16 cellular contexts compared by ENCODE assay signal in the genomic region with DNA sequence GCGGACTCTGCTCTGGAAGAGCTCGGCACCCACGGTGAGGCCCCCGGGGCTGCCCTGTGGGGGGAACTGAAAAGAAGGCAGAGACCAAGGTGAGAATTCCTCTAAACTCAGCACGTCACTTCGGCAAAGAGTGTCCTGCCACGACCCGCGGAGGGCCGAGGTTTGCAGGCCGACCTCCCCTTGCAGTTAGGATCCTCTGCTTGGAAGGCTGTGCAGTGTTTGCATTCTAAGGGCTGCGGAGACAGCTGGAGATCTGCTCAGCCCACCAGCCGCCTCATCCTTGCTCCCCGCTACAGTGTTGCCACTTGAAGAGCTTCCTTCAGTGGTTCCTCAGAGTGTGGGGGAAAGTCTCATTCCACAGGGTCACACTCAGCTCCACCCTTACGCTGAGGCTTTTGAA. TPM values are rescaled to one million over a fixed set of nuclear protein-coding genes. Genes with fewer than 3 reads are reported as not detected.
"Had no signal": no experiment of that assay in that cellular context is flagged by ENCODE, and none has a peak within 500 bp of the region (broad histone marks: within the 10 kb centered on the region; RNA-seq: fewer than 3 reads in every experiment).

No MANE protein-coding gene starts in this region.

- H3K36me3 ChIP-seq: thyroid gland, uterus had no signal

- H3K4me3 Mint-ChIP-seq: activated CD4-positive, alpha-beta T cell treated with anti-CD3 and anti-CD28 coated beads, Interleukin-2, amount 10 ng/mL, durations not matched to agents 24 days and 14 days; activated CD8-positive, alpha-beta T cell treated with anti-CD3 and anti-CD28 coated beads, Interleukin-2, amount 10 ng/mL, durations not matched to agents 7 days and 5 days; activated naive CD8-positive, alpha-beta T cell treated with anti-CD3 and anti-CD28 coated beads for 36 hours; brain; nephron progenitor cell; stimulated activated memory B cell treated with anti-CD40 and anti-IgM and Interleukin-4, amounts not matched to agents 10 μg/mL and 1 μg/mL and 100 μg/mL, for 72 hours; T-helper 2 cell treated with Interferon-gamma antibody and Interleukin-4, amounts not matched to agents 5 μg/mL and 100 μg/mL, for 36 hours had no signal

- H3K4me1 ChIP-seq: thyroid gland, uterus had no signal

- H3K9me3 Mint-ChIP-seq: activated CD4-positive, alpha-beta T cell treated with anti-CD3 and anti-CD28 coated beads, Interleukin-2, amount 10 ng/mL, durations not matched to agents 24 days and 14 days; activated naive CD8-positive, alpha-beta T cell treated with anti-CD3 and anti-CD28 coated beads for 36 hours; brain; nephron progenitor cell; stimulated activated memory B cell treated with anti-CD40 and anti-IgM and Interleukin-4, amounts not matched to agents 10 μg/mL and 1 μg/mL and 100 μg/mL, for 72 hours; T-helper 2 cell treated with Interferon-gamma antibody and Interleukin-4, amounts not matched to agents 5 μg/mL and 100 μg/mL, for 36 hours had no signal

- H3K36me3 Mint-ChIP-seq: activated naive CD8-positive, alpha-beta T cell treated with anti-CD3 and anti-CD28 coated beads for 36 hours; brain; stimulated activated memory B cell treated with anti-CD40 and anti-IgM and Interleukin-4, amounts not matched to agents 10 μg/mL and 1 μg/mL and 100 μg/mL, for 72 hours had no signal

- H3K27me3 Mint-ChIP-seq: activated CD4-positive, alpha-beta T cell treated with anti-CD3 and anti-CD28 coated beads, Interleukin-2, amount 10 ng/mL, durations not matched to agents 24 days and 14 days; stimulated activated memory B cell treated with anti-CD40 and anti-IgM and Interleukin-4, amounts not matched to agents 10 μg/mL and 1 μg/mL and 100 μg/mL, for 72 hours had no signal

- H3K4me3 ChIP-seq: thyroid gland, uterus had no signal

- H3K27ac Mint-ChIP-seq: activated CD4-positive, alpha-beta T cell treated with anti-CD3 and anti-CD28 coated beads, Interleukin-2, amount 10 ng/mL, durations not matched to agents 24 days and 14 days; activated CD8-positive, alpha-beta T cell treated with anti-CD3 and anti-CD28 coated beads, Interleukin-2, amount 10 ng/mL, durations not matched to agents 7 days and 5 days; brain; stimulated activated memory B cell treated with anti-CD40 and anti-IgM and Interleukin-4, amounts not matched to agents 10 μg/mL and 1 μg/mL and 100 μg/mL, for 72 hours; T-helper 2 cell treated with Interferon-gamma antibody and Interleukin-4, amounts not matched to agents 5 μg/mL and 100 μg/mL, for 36 hours had no signal

- H3K9me3 ChIP-seq: thyroid gland, uterus had no signal

- H3K27me3 ChIP-seq: thyroid gland, uterus had no signal

- H3K27ac ChIP-seq: thyroid gland, uterus had no signal

- H3K4me1 Mint-ChIP-seq: activated naive CD8-positive, alpha-beta T cell treated with anti-CD3 and anti-CD28 coated beads for 36 hours; brain had no signal

- DNase-seq: activated CD4-positive, alpha-beta T cell treated with anti-CD3 and anti-CD28 coated beads, Interleukin-2, amount 10 ng/mL, durations not matched to agents 24 days and 14 days; activated CD4-positive, CD25-positive, alpha-beta regulatory T cell; activated CD8-positive, alpha-beta T cell treated with anti-CD3 and anti-CD28 coated beads, Interleukin-2, amount 10 ng/mL, durations not matched to agents 7 days and 5 days; activated naive CD8-positive, alpha-beta T cell treated with anti-CD3 and anti-CD28 coated beads for 36 hours; cerebellar nuclear complex; effector CD8-positive, alpha-beta T cell; foreskin melanocyte; nephron progenitor cell; SW 1271; uterus had no signal

- ATAC-seq: activated CD8-positive, alpha-beta T cell treated with anti-CD3 and anti-CD28 coated beads, Interleukin-2, amount 10 ng/mL, durations not matched to agents 7 days and 5 days; stimulated activated memory B cell treated with anti-CD40 and anti-IgM and Interleukin-4, amounts not matched to agents 10 μg/mL and 1 μg/mL and 100 μg/mL, for 72 hours had no signal

RNA-seq across cellular contexts. Expression of a gene that starts 10.8 kb away (rescaled TPM):
- total RNA-seq: activated CD4-positive, alpha-beta T cell treated with anti-CD3 and anti-CD28 coated beads, Interleukin-2, amount 10 ng/mL, durations not matched to agents 24 days and 14 days; activated CD8-positive, alpha-beta T cell treated with anti-CD3 and anti-CD28 coated beads, Interleukin-2, amount 10 ng/mL, durations not matched to agents 7 days and 5 days; activated naive CD8-positive, alpha-beta T cell treated with anti-CD3 and anti-CD28 coated beads for 36 hours; fibroblast of lung; osteocyte had no signal
- polyA plus RNA-seq: fibroblast of lung had no signal

RNA-seq across cellular contexts. Expression of a gene that starts 15.9 kb away (rescaled TPM):
- total RNA-seq: activated CD4-positive, alpha-beta T cell treated with anti-CD3 and anti-CD28 coated beads, Interleukin-2, amount 10 ng/mL, durations not matched to agents 24 days and 14 days; activated CD8-positive, alpha-beta T cell treated with anti-CD3 and anti-CD28 coated beads, Interleukin-2, amount 10 ng/mL, durations not matched to agents 7 days and 5 days; activated naive CD8-positive, alpha-beta T cell treated with anti-CD3 and anti-CD28 coated beads for 36 hours; fibroblast of lung; osteocyte; thyroid gland had no signal
- polyA plus RNA-seq: fibroblast of lung had no signal
